Comparison of ENCODE assay signal across 35 cellular contexts in the genomic region with DNA sequence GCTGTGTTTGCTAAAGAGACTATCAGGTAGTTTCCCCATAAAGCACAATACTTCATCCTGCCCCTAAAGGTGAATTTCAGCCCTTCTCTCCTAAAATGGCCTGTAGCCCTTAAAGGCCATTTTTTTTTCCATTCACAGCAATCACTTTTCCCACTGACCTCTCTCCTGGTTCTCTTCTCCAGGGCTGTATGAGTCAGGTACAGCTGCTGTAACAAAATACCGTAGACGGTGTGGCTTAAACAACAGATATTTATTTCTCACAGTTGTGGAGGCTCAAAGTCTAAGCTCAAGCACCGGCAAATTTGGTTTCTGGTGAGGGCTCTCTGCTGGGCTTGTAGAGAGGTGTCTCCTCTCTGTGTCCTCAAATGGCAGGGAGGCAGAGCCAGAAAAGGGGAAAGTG. TPM values are rescaled to one million over a fixed set of nuclear protein-coding genes. Genes with fewer than 3 reads are reported as not detected.
DNase-seq lines count a peak whose midpoint lies in the region; ATAC-seq, FAIRE-seq and TF ChIP-seq lines count a peak whose summit lies in the region.
"Had no signal": no experiment of that assay in that cellular context is flagged by ENCODE, and none has a peak within 500 bp of the region (broad histone marks: within the 10 kb centered on the region; RNA-seq: fewer than 3 reads in every experiment).

No MANE protein-coding gene starts in this region.

- POLR2A ChIA-PET in HepG2 (lab: Yijun Ruan, JAX), result no interaction called here
- POLR2A ChIA-PET in K562 (lab: Yijun Ruan, JAX), result no interaction called here

- H3K9ac ChIP-seq in HepG2 (ENCODE audit: insufficient read depth, low read depth, low read length) (no peak overlapping the region), K562 (ENCODE audit: insufficient read depth in 1 of 2, low read depth in 2 of 2, low read length in 2 of 2) (no peak overlapping the region), endodermal cell (ENCODE audit: extremely low read depth, low read length, poor library complexity, severe bottlenecking) (no peak overlapping the region)
- H3K9ac ChIP-seq: BLaER1; BLaER1 treated with 17β-estradiol and CSF1 and Interleukin-3, amounts not matched to agents 10 nM and 100 nM had no signal

- no peak overlapping the region for H3K27ac Mint-ChIP-seq in endodermal cell
- no peak overlapping the region for H3K27ac Mint-ChIP-seq in activated CD8-positive, alpha-beta memory T cell treated with anti-CD3 and anti-CD28 coated beads, Interleukin-2, amount 10 ng/mL, durations not matched to agents 7 days and 5 days
- H3K27ac Mint-ChIP-seq: B cell; CD14-positive monocyte; CD4-positive, alpha-beta memory T cell; CD4-positive, alpha-beta T cell; CD4-positive, CD25-positive, alpha-beta regulatory T cell; CD8-positive, alpha-beta memory T cell; CD8-positive, alpha-beta T cell had no signal

- in situ Hi-C loops in HepG2 (cut with HindIII; ENCODE audit: extremely low pct_ligation_motif_present, low pct_unique_long_range_greater_than_20kb) (no loop called here), K562 (cut with MboI) (no loop called here)

- H3K4me3 Mint-ChIP-seq in endodermal cell, result no peak overlapping the region
- no peak overlapping the region for H3K4me3 Mint-ChIP-seq in activated CD8-positive, alpha-beta memory T cell treated with anti-CD3 and anti-CD28 coated beads, Interleukin-2, amount 10 ng/mL, durations not matched to agents 7 days and 5 days
- H3K4me3 Mint-ChIP-seq: B cell; CD14-positive monocyte; CD4-positive, alpha-beta memory T cell; CD4-positive, alpha-beta T cell; CD4-positive, CD25-positive, alpha-beta regulatory T cell; CD8-positive, alpha-beta memory T cell; CD8-positive, alpha-beta T cell had no signal

- no peak overlapping the region for H3K4me3 ChIP-seq in HepG2 (replicated peaks in 1 of 3; ENCODE audit: insufficient read depth in 1 of 3, low read depth in 2 of 3, low read length in 3 of 3)
- no peak overlapping the region for H3K4me3 ChIP-seq in right lobe of liver
- no peak overlapping the region for H3K4me3 ChIP-seq in K562
- peak overlapping the region; percentile 30 for H3K4me3 ChIP-seq in endodermal cell (ENCODE audit: low read length)
- H3K4me3 ChIP-seq: A549; BLaER1; BLaER1 treated with 17β-estradiol and CSF1 and Interleukin-3, amounts not matched to agents 10 nM and 100 nM had no signal

- peaks cover 33% of the 10 kb centered on the region for H3K9me3 Mint-ChIP-seq in endodermal cell
- H3K9me3 Mint-ChIP-seq in activated CD8-positive, alpha-beta memory T cell treated with anti-CD3 and anti-CD28 coated beads, Interleukin-2, amount 10 ng/mL, durations not matched to agents 7 days and 5 days (ENCODE audit: low read depth), result peaks cover 9% of the 10 kb centered on the region

- peaks cover 22% of the 10 kb centered on the region for H3K9me3 ChIP-seq in HepG2 (ENCODE audit: low read length)
- no peaks in the 10 kb centered on the region for H3K9me3 ChIP-seq in right lobe of liver
- H3K9me3 ChIP-seq in K562 (replicated peaks; ENCODE audit: control insufficient read depth, insufficient read depth, low read depth, low read length), result no peaks in the 10 kb centered on the region; the same call in 1 of the 2 replicates
- H3K9me3 ChIP-seq in endodermal cell (ENCODE audit: control insufficient read depth, low read length), result peaks cover 38% of the 10 kb centered on the region
- H3K9me3 ChIP-seq: BE2C, Caco-2 had no signal

- H3K4me2 ChIP-seq in HepG2 (ENCODE audit: low read depth, low read length), result no peak overlapping the region
- H3K4me2 ChIP-seq in K562 (ENCODE audit: insufficient read depth, low read length), result no peak overlapping the region
- H3K4me2 ChIP-seq: A549; BLaER1; BLaER1 treated with 17β-estradiol and CSF1 and Interleukin-3, amounts not matched to agents 10 nM and 100 nM had no signal

- 69% methylated on average over 3 of the region's 3 CpGs for WGBS in HepG2 (ENCODE audit: low lambda C conversion rate)
- 87% methylated on average over 3 of the region's 3 CpGs for WGBS in right lobe of liver (ENCODE audit: insufficient coverage, low coverage, low lambda C conversion rate, missing lambda C conversion rate)
- WGBS in K562 (ENCODE audit: insufficient coverage, low coverage, missing lambda C conversion rate), result 70% methylated on average over 3 of the region's 3 CpGs
- WGBS in endodermal cell (ENCODE audit: insufficient coverage in 1 of 2, insufficient read length in 1 of 2), 2 experiments, result 97 to 100% methylated on average over 1 to 3 of the region's 3 CpGs

- no peak for TF ChIP-seq RAD21 in HepG2 (CRISPR knock-in tag; IDR thresholded peaks at IDR 0.05)
- TF ChIP-seq RAD21 in K562 (CRISPR knock-in tag; conservative IDR thresholded peaks at IDR 0.05 in 1 of 2, IDR thresholded peaks at IDR 0.05 in 1 of 2), result no peak

- TF ChIP-seq CTCF in HepG2 (CRISPR knock-in tag; IDR thresholded peaks at IDR 0.05) (no peak), right lobe of liver (IDR thresholded peaks at IDR 0.05) (no peak), K562 (IDR thresholded peaks at IDR 0.05 in 2 of 3, conservative IDR thresholded peaks at IDR 0.05 in 1 of 3; ENCODE audit: insufficient read depth in 2 of 3, low read depth in 1 of 3, low read length in 3 of 3) (no peak), endodermal cell (conservative IDR thresholded peaks at IDR 0.05) (no peak)

- H3K9me1 ChIP-seq in K562 (ENCODE audit: control insufficient read depth, insufficient read depth, low read length), result no peaks in the 10 kb centered on the region

- ATAC-seq in HepG2 (no peak), right lobe of liver (no peak), K562 (no peak), GM19035 (IDR thresholded peaks at IDR 0.05; ENCODE audit: unreplicated experiment) (no peak)
- no peak for ATAC-seq in activated CD8-positive, alpha-beta memory T cell treated with anti-CD3 and anti-CD28 coated beads, Interleukin-2, amount 10 ng/mL, durations not matched to agents 7 days and 5 days
- ATAC-seq: A549; CD8-positive, alpha-beta T cell had no signal

- no peaks in the 10 kb centered on the region for H3K4me1 ChIP-seq in HepG2 (ENCODE audit: insufficient read depth, low read length)
- no peaks in the 10 kb centered on the region for H3K4me1 ChIP-seq in right lobe of liver
- no peaks in the 10 kb centered on the region; a peak in 1 of 5 replicates for H3K4me1 ChIP-seq in K562 (replicated peaks in 1 of 2; ENCODE audit: control insufficient read depth in 2 of 2, insufficient read depth in 2 of 2, low read length in 2 of 2)
- no peaks in the 10 kb centered on the region for H3K4me1 ChIP-seq in endodermal cell (ENCODE audit: control insufficient read depth, insufficient read depth, low read length)
- H3K4me1 ChIP-seq: A549; BE2C; BLaER1; BLaER1 treated with 17β-estradiol and CSF1 and Interleukin-3, amounts not matched to agents 10 nM and 100 nM; Caco-2 had no signal

- H3K36me3 ChIP-seq in HepG2 (replicated peaks in 1 of 2; ENCODE audit: control insufficient read depth in 1 of 2, insufficient read depth in 2 of 2, low read length in 2 of 2), result no peaks in the 10 kb centered on the region
- no peaks in the 10 kb centered on the region for H3K36me3 ChIP-seq in right lobe of liver
- H3K36me3 ChIP-seq in K562 (ENCODE audit: control insufficient read depth, insufficient read depth, low read length), result no peaks in the 10 kb centered on the region
- peaks cover 8% of the 10 kb centered on the region for H3K36me3 ChIP-seq in endodermal cell (ENCODE audit: control insufficient read depth, insufficient read depth, low read length)
- H3K36me3 ChIP-seq: BE2C had no signal

- DNase-seq in HepG2 (ENCODE audit: low spot score) (no peak), right lobe of liver (no peak), K562 (ENCODE audit: extremely low read depth in 1 of 4, low spot score in 3 of 4) (no peak), endodermal cell (no peak)
- DNase-seq in activated CD8-positive, alpha-beta memory T cell treated with anti-CD3 and anti-CD28 coated beads, Interleukin-2, amount 10 ng/mL, durations not matched to agents 7 days and 5 days, result no peak
- DNase-seq: 8988T; ACHN; AML-193; BE2C; C1 segment of cervical spinal cord; Caco-2; Calu3; CD4-positive, alpha-beta memory T cell; CD4-positive, alpha-beta T cell; CD4-positive, CD25-positive, alpha-beta regulatory T cell; CD8-positive, alpha-beta memory T cell; CD8-positive, alpha-beta T cell; COR-L47; DMS 273 treated with DMSO at 0.1 percent for 48 hours; DMS153; DMS53; DMS79; DMS79 treated with DMSO at 0.1 percent for 48 hours; DND-41; EL had no signal

- TF ChIP-seq POLR2A in HepG2 (IDR thresholded peaks at IDR 0.05; ENCODE audit: insufficient read depth in 1 of 2, low read depth in 2 of 2, low read length in 2 of 2) (no peak), right lobe of liver (IDR thresholded peaks at IDR 0.05) (no peak), K562 (conservative IDR thresholded peaks at IDR 0.05) (no peak)

- H3K27me3 Mint-ChIP-seq in endodermal cell (ENCODE audit: insufficient read depth), result no peaks in the 10 kb centered on the region
- no peaks in the 10 kb centered on the region for H3K27me3 Mint-ChIP-seq in activated CD8-positive, alpha-beta memory T cell treated with anti-CD3 and anti-CD28 coated beads, Interleukin-2, amount 10 ng/mL, durations not matched to agents 7 days and 5 days
- H3K27me3 Mint-ChIP-seq: B cell; CD4-positive, alpha-beta T cell; CD8-positive, alpha-beta memory T cell had no signal

- FAIRE-seq in HepG2 (lab: Jason Lieb, UNC) (no peak), K562 (lab: Jason Lieb, UNC) (no peak)
- FAIRE-seq: A204.1, A549, D721Med had no signal

- H2AFZ ChIP-seq in HepG2 (ENCODE audit: low read length), result no peak overlapping the region
- H2AFZ ChIP-seq in K562 (ENCODE audit: low read depth, low read length), result no peak overlapping the region

- no peaks in the 10 kb centered on the region for H3K79me2 ChIP-seq in HepG2 (ENCODE audit: insufficient read depth, low read length)
- H3K79me2 ChIP-seq in K562 (ENCODE audit: control insufficient read depth, insufficient read depth, low read length), result no peaks in the 10 kb centered on the region

- H3K36me3 Mint-ChIP-seq in endodermal cell (ENCODE audit: low read depth), result peaks cover 31% of the 10 kb centered on the region
- peaks cover 1% of the 10 kb centered on the region for H3K36me3 Mint-ChIP-seq in activated CD8-positive, alpha-beta memory T cell treated with anti-CD3 and anti-CD28 coated beads, Interleukin-2, amount 10 ng/mL, durations not matched to agents 7 days and 5 days
- H3K36me3 Mint-ChIP-seq: CD14-positive monocyte had no signal

- no peaks in the 10 kb centered on the region for H3K27me3 ChIP-seq in HepG2 (ENCODE audit: control insufficient read depth in 1 of 2, insufficient read depth in 2 of 2, low read length in 2 of 2)
- H3K27me3 ChIP-seq in right lobe of liver, result no peaks in the 10 kb centered on the region
- H3K27me3 ChIP-seq in K562 (ENCODE audit: control insufficient read depth in 2 of 2, insufficient read depth in 2 of 2, low read length in 2 of 2), result no peaks in the 10 kb centered on the region
- H3K27me3 ChIP-seq in endodermal cell (ENCODE audit: control insufficient read depth, insufficient read depth, low read length, poor library complexity, severe bottlenecking), result no peaks in the 10 kb centered on the region
- H3K27me3 ChIP-seq: BE2C; BLaER1; BLaER1 treated with 17β-estradiol and CSF1 and Interleukin-3, amounts not matched to agents 10 nM and 100 nM had no signal

- intact Hi-C loops in HepG2 (cut with micrococcal nuclease; ENCODE audit: unreplicated experiment), result no loop called here
- intact Hi-C loops in right lobe of liver (cut with DNase I), result no loop called here
- intact Hi-C loops in K562 (cut with micrococcal nuclease), result no loop called here

- BruUV-seq in HepG2 (replicated peaks; lab: Mats Ljungman, UMichigan) (no TSS peak), K562 (replicated peaks; lab: Mats Ljungman, UMichigan) (no TSS peak)

- TF ChIP-seq EP300 in HepG2 (IDR thresholded peaks at IDR 0.05; ENCODE audit: low read depth in 2 of 2, low read length in 2 of 2) (no peak), HepG2 (CRISPR knock-in tag; IDR thresholded peaks at IDR 0.05; ENCODE audit: borderline replicate concordance) (no peak), K562 (IDR thresholded peaks at IDR 0.05; ENCODE audit: low read length) (no peak)

- H4K20me1 ChIP-seq in HepG2 (ENCODE audit: insufficient read depth, low read length) (no peaks in the 10 kb centered on the region), K562 (replicated peaks; ENCODE audit: control insufficient read depth, insufficient read depth, low read length) (no peaks in the 10 kb centered on the region)
- H4K20me1 ChIP-seq: BLaER1; BLaER1 treated with 17β-estradiol and CSF1 and Interleukin-3, amounts not matched to agents 10 nM and 100 nM had no signal

- CTCF ChIA-PET in HepG2 (lab: Yijun Ruan, JAX; ENCODE audit: low intra/inter-chr PET ratio, low total read pairs) (no interaction called here), K562 (lab: Yijun Ruan, JAX; ENCODE audit: low intra/inter-chr PET ratio) (no interaction called here)
- CTCF ChIA-PET in activated CD8-positive, alpha-beta memory T cell treated with anti-CD3 and anti-CD28 coated beads, Interleukin-2, amount 10 ng/mL, durations not matched to agents 7 days and 5 days (lab: Charles Lee), result no interaction called here

- H3K27ac ChIP-seq in HepG2 (ENCODE audit: extremely low read length, insufficient read depth, low read length) (no peak overlapping the region), right lobe of liver (no peak overlapping the region), K562 (ENCODE audit: extremely low read depth, low read depth, low read length) (no peak overlapping the region), endodermal cell (ENCODE audit: low read depth, low read length) (no peak overlapping the region)
- H3K27ac ChIP-seq: 22Rv1; A549; BLaER1; BLaER1 treated with 17β-estradiol and CSF1 and Interleukin-3, amounts not matched to agents 10 nM and 100 nM; C4-2B had no signal

- peaks cover 4% of the 10 kb centered on the region for H3K4me1 Mint-ChIP-seq in endodermal cell
- no peaks in the 10 kb centered on the region for H3K4me1 Mint-ChIP-seq in activated CD8-positive, alpha-beta memory T cell treated with anti-CD3 and anti-CD28 coated beads, Interleukin-2, amount 10 ng/mL, durations not matched to agents 7 days and 5 days
- H3K4me1 Mint-ChIP-seq: B cell; CD14-positive monocyte; CD4-positive, alpha-beta memory T cell; CD4-positive, CD25-positive, alpha-beta regulatory T cell; CD8-positive, alpha-beta memory T cell had no signal

RNA-seq across cellular contexts. Expression of a gene that starts 44.7 kb away (rescaled TPM):
- 5.4 and 6.7 TPM in 2 replicates for total RNA-seq in HepG2 (2016; rRNA removed; fragmentation: Illumina TruSeq; extraction: Trizol)
- 1.1 and 1.6 TPM in 2 replicates for total RNA-seq in HepG2 (2016; cell fraction: cytosol; rRNA removed; fragmentation: Illumina TruSeq; extraction: Trizol; ENCODE audit: low read depth)
- 5.9 and 6.1 TPM in 2 replicates for total RNA-seq in HepG2 (2016; cell fraction: insoluble cytoplasmic fraction; rRNA removed; fragmentation: Illumina TruSeq; extraction: Trizol)
- 3.9 and 4.0 TPM in 2 replicates for total RNA-seq in HepG2 (2016; cell fraction: membrane; rRNA removed; fragmentation: Illumina TruSeq; extraction: Trizol)
- total RNA-seq in HepG2 (2016; cell fraction: nucleus; rRNA removed; fragmentation: Illumina TruSeq; extraction: Trizol), result 5.6 and 7.6 TPM in 2 replicates
- 2.4 and 2.8 TPM in 2 replicates for polyA plus RNA-seq in HepG2 (2011; rRNA removed)
- polyA plus RNA-seq in HepG2 (2011; cell fraction: cytosol; rRNA removed), result 1.1 and 1.6 TPM in 2 replicates
- polyA plus RNA-seq in HepG2 (2011; cell fraction: nucleus; rRNA removed), result 3.0 and 3.6 TPM in 2 replicates
- 2.3 and 2.4 TPM in 2 replicates for polyA plus RNA-seq in HepG2 (2012)
- 0.37 and 0.53 TPM in 2 replicates for polyA plus RNA-seq in HepG2 (2016; cell fraction: cytosol; fragmentation: Illumina TruSeq; extraction: Trizol; ENCODE audit: low read depth)
- polyA plus RNA-seq in HepG2 (2016; cell fraction: insoluble cytoplasmic fraction; fragmentation: Illumina TruSeq; extraction: Trizol; ENCODE audit: low read depth), result 4.1 and 4.2 TPM in 2 replicates
- polyA plus RNA-seq in HepG2 (2016; cell fraction: membrane; fragmentation: Illumina TruSeq; extraction: Trizol; ENCODE audit: low read depth), result 1.0 and 1.3 TPM in 2 replicates
- polyA plus RNA-seq in HepG2 (2016; cell fraction: nucleus; fragmentation: Illumina TruSeq; extraction: Trizol; ENCODE audit: insufficient read depth, low read depth), result 9.7 and 10.7 TPM in 2 replicates
- polyA minus RNA-seq in HepG2 (2011; rRNA and poly(A)+ RNA removed; ENCODE audit: low replicate concordance), result 1.5 and 4.7 TPM in 2 replicates
- polyA minus RNA-seq in HepG2 (2011; cell fraction: cytosol; rRNA and poly(A)+ RNA removed), result 1.7 and 1.9 TPM in 2 replicates
- polyA minus RNA-seq in HepG2 (2011; cell fraction: nucleus; rRNA and poly(A)+ RNA removed), result 3.3 and 3.9 TPM in 2 replicates
- 1 to 10 TPM; 3.7 to 7.0 (median 4.2) TPM for total RNA-seq in right lobe of liver
- total RNA-seq in K562 (2011; cell fraction: chromatin; rRNA removed; ENCODE audit: low replicate concordance), result 4.3 and 7.7 TPM in 2 replicates
- total RNA-seq in K562 (2011; cell fraction: nucleolus; rRNA removed), result 3.4 and 4.0 TPM in 2 replicates
- 2.8 and 4.4 TPM in 2 replicates for total RNA-seq in K562 (2011; cell fraction: nucleoplasm; rRNA removed)
- total RNA-seq in K562 (2014; rRNA removed), result 3.1 and 3.4 TPM in 2 replicates
- 4.0 and 4.2 TPM in 2 replicates for total RNA-seq in K562 (2014; rRNA removed; fragmentation: Illumina TruSeq; extraction: Trizol)
- total RNA-seq in K562 (2015; rRNA removed; fragmentation: Illumina TruSeq; extraction: Trizol), result 3.7 and 3.9 TPM in 2 replicates
- 2.7 and 2.8 TPM in 2 replicates for total RNA-seq in K562 (2021)
- 5.0 and 5.7 TPM in 2 replicates for polyA plus RNA-seq in K562 (2011; rRNA removed)
- 1.4 and 2.5 TPM in 2 replicates for polyA plus RNA-seq in K562 (2011; cell fraction: cytosol; rRNA removed)
- polyA plus RNA-seq in K562 (2011; cell fraction: nucleus; rRNA removed), result 7.3 and 10.0 TPM in 2 replicates
- polyA plus RNA-seq in K562 (2012), result 2.2 and 2.3 TPM in 2 replicates
- polyA plus RNA-seq in K562 (2014; fragmentation: Illumina TruSeq; extraction: Trizol), result 2.4 and 3.5 TPM in 2 replicates
- 1 to 10 TPM; 1.1 to 3.4 TPM for polyA plus RNA-seq in K562 (2014; fragmentation: Nextera tagmentation; extraction: Ambion mirVana)
- polyA plus RNA-seq in K562 (2014; rRNA removed), result 2.4 and 2.7 TPM in 2 replicates
- 4.0 and 4.8 TPM in 2 replicates for polyA minus RNA-seq in K562 (2011; rRNA and poly(A)+ RNA removed)
- polyA minus RNA-seq in K562 (2011; cell fraction: cytosol; rRNA and poly(A)+ RNA removed), result 1.0 and 1.7 TPM in 2 replicates
- polyA minus RNA-seq in K562 (2011; cell fraction: nucleus; rRNA and poly(A)+ RNA removed), result 2.0 and 4.0 TPM in 2 replicates
- 10 to 100 TPM; 10.4 to 16.3 TPM for total RNA-seq in endodermal cell
- polyA plus RNA-seq in endodermal cell (2013, experiment 1 of 2), result 9.1 TPM
- polyA plus RNA-seq in endodermal cell (2013, experiment 2 of 2), result 7.4 TPM
- total RNA-seq in activated CD8-positive, alpha-beta memory T cell treated with anti-CD3 and anti-CD28 coated beads, Interleukin-2, amount 10 ng/mL, durations not matched to agents 7 days and 5 days, result 10 to 100 TPM in 1 of 2 experiments, 1 to 10 TPM in 1; 9.3 to 11.9 TPM
